In the genomic region with DNA sequence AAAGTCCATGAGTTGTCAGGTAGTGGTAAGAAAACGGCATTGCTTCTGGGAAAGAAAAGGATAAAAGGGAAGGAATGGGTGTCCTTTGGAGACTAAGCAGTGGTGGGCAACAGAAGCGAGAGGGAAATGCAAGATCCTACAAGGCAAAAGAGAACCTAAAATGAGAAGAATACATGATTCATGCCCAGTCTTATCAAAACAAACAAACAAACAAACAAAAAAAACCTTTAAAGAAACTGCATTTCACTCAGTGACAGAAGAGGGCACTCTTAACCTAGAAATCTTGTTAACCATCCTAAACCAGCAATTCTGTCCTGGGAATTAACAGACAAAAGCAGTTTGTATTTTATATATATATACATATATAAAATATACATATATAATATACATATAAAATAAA, we compare ENCODE assay signal across 8 cellular contexts.
DNase-seq lines count a peak whose midpoint lies in the region; ATAC-seq and TF ChIP-seq lines count a peak whose summit lies in the region.

No MANE protein-coding gene starts in this region.

- TF ChIP-seq RAD21 in Ishikawa (IDR thresholded peaks at IDR 0.05; ENCODE audit: low read depth), result peak; percentile 68

- H3K4me1 Mint-ChIP-seq in CD4-positive, alpha-beta T cell (ENCODE audit: low read depth), result no peaks in the 10 kb centered on the region

- intact Hi-C loops in CD4-positive, alpha-beta T cell (cut with DNase I, micrococcal nuclease), result no loop called here

- DNase-seq in CD4-positive, alpha-beta T cell, result no peak
- DNase-seq in left kidney (ENCODE audit: low read depth, low spot score) (peak; percentile 49), COLO668 (lab: John Stamatoyannopoulos, UW; ENCODE audit: unreplicated experiment) (no peak)
- no peak for DNase-seq in stimulated activated naive CD4-positive, alpha-beta T cell (lab: John Stamatoyannopoulos, UW)

- no peaks in the 10 kb centered on the region for H3K27me3 Mint-ChIP-seq in CD4-positive, alpha-beta T cell

- peak; percentile 27 for TF ChIP-seq CTCF in CD4-positive, alpha-beta T cell (IDR thresholded peaks at IDR 0.05)
- peak; percentile 15; the same call in 1 of the 2 replicates for TF ChIP-seq CTCF in WI38 (IDR thresholded peaks at IDR 0.05; ENCODE audit: low read depth, low read length)

- H3K4me3 ChIP-seq in WI38 (ENCODE audit: low read depth, low read length), result no peak overlapping the region

- no peak for ATAC-seq in CD4-positive, alpha-beta T cell (ENCODE audit: poor library complexity)
- ATAC-seq in GM19452 (IDR thresholded peaks at IDR 0.05; ENCODE audit: unreplicated experiment), result no peak
- ATAC-seq in GM21423 (IDR thresholded peaks at IDR 0.05; ENCODE audit: unreplicated experiment), result no peak

- H3K9me3 Mint-ChIP-seq in CD4-positive, alpha-beta T cell, result no peaks in the 10 kb centered on the region

- H3K4me3 Mint-ChIP-seq in CD4-positive, alpha-beta T cell, result no peak overlapping the region

- no peaks in the 10 kb centered on the region for H3K9me3 ChIP-seq in CD4-positive, alpha-beta T cell (ENCODE audit: control insufficient read depth, low read length)

- TF ChIP-seq EP300 in Ishikawa (IDR thresholded peaks at IDR 0.05; ENCODE audit: borderline replicate concordance), result no peak

- CTCF ChIA-PET in CD4-positive, alpha-beta T cell (lab: Charles Lee), result interaction anchor here (0.7 to 1.7 kb wide), 2 partner anchors 11 to 358 kb away, joined by 3 to 5 read pairs; no protein-coding TSS in a partner anchor

- POLR2A ChIA-PET in CD4-positive, alpha-beta T cell (lab: Charles Lee), result no interaction called here

- H3K27ac ChIP-seq in CD4-positive, alpha-beta T cell (ENCODE audit: low read depth, low read length), result no peak overlapping the region

- no peak overlapping the region for H3K27ac Mint-ChIP-seq in CD4-positive, alpha-beta T cell

- no peaks in the 10 kb centered on the region for H3K27me3 ChIP-seq in CD4-positive, alpha-beta T cell (ENCODE audit: control insufficient read depth, insufficient read depth, low read length)

- H3K36me3 Mint-ChIP-seq in CD4-positive, alpha-beta T cell (ENCODE audit: low read depth), result peaks cover 10% of the 10 kb centered on the region

TF ChIP-seq in Ishikawa, 13 proteins besides CTCF, POLR2A, EP300 and RAD21:
- TF ChIP-seq, protein P1, sequence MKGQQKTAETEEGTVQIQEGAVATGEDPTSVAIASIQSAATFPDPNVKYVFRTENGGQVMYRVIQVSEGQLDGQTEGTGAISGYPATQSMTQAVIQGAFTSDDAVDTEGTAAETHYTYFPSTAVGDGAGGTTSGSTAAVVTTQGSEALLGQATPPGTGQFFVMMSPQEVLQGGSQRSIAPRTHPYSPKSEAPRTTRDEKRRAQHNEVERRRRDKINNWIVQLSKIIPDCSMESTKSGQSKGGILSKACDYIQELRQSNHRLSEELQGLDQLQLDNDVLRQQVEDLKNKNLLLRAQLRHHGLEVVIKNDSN (IDR thresholded peaks at IDR 0.05), result no peak
- TF ChIP-seq YY1 (IDR thresholded peaks at IDR 0.05; ENCODE audit: low read depth) (no peak), CREB1 (IDR thresholded peaks at IDR 0.05; ENCODE audit: low read depth) (no peak), NFIC (IDR thresholded peaks at IDR 0.05) (no peak), CEBPB (IDR thresholded peaks at IDR 0.05) (no peak), TCF12 (IDR thresholded peaks at IDR 0.05; ENCODE audit: low read depth) (no peak), ZBTB7A (IDR thresholded peaks at IDR 0.05; ENCODE audit: low read depth) (no peak)
- TF ChIP-seq, protein P2, sequence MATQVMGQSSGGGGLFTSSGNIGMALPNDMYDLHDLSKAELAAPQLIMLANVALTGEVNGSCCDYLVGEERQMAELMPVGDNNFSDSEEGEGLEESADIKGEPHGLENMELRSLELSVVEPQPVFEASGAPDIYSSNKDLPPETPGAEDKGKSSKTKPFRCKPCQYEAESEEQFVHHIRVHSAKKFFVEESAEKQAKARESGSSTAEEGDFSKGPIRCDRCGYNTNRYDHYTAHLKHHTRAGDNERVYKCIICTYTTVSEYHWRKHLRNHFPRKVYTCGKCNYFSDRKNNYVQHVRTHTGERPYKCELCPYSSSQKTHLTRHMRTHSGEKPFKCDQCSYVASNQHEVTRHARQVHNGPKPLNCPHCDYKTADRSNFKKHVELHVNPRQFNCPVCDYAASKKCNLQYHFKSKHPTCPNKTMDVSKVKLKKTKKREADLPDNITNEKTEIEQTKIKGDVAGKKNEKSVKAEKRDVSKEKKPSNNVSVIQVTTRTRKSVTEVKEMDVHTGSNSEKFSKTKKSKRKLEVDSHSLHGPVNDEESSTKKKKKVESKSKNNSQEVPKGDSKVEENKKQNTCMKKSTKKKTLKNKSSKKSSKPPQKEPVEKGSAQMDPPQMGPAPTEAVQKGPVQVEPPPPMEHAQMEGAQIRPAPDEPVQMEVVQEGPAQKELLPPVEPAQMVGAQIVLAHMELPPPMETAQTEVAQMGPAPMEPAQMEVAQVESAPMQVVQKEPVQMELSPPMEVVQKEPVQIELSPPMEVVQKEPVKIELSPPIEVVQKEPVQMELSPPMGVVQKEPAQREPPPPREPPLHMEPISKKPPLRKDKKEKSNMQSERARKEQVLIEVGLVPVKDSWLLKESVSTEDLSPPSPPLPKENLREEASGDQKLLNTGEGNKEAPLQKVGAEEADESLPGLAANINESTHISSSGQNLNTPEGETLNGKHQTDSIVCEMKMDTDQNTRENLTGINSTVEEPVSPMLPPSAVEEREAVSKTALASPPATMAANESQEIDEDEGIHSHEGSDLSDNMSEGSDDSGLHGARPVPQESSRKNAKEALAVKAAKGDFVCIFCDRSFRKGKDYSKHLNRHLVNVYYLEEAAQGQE (IDR thresholded peaks at IDR 0.05; ENCODE audit: low read depth), result no peak
